Comparison of ENCODE assay signal across 9 cellular contexts in genomic region chr4:187606581-187606980, GRCh38.
DNase-seq lines count a peak whose midpoint lies in the region; ATAC-seq and TF ChIP-seq lines count a peak whose summit lies in the region.
"Had no signal": no experiment of that assay in that cellular context is flagged by ENCODE, and none has a peak within 500 bp of the region (broad histone marks: within the 10 kb centered on the region; RNA-seq: fewer than 3 reads in every experiment).

No MANE protein-coding gene starts in this region.

- H3K4me3 ChIP-seq in Loucy (ENCODE audit: low read length, poor library complexity, severe bottlenecking) (no peak overlapping the region), adipocyte (ENCODE audit: low read length) (no peak overlapping the region), tibial nerve (no peak overlapping the region)

- H3F3A ChIP-seq in Loucy (ENCODE audit: low read depth) = no peaks in the 10 kb centered on the region

- no peaks in the 10 kb centered on the region for H3K79me2 ChIP-seq in Loucy (ENCODE audit: insufficient read depth, low read length)

- H3K9me3 ChIP-seq in Loucy (ENCODE audit: insufficient read depth, low read depth, low read length) = no peaks in the 10 kb centered on the region
- no peaks in the 10 kb centered on the region for H3K9me3 ChIP-seq in adipocyte (ENCODE audit: control insufficient read depth, low read length)
- H3K9me3 ChIP-seq in tibial nerve = no peaks in the 10 kb centered on the region

- H3K36me3 ChIP-seq in Loucy (ENCODE audit: insufficient read depth, low read length) (no peaks in the 10 kb centered on the region), adipocyte (ENCODE audit: control insufficient read depth, insufficient read depth, low read length, severe bottlenecking) (no peaks in the 10 kb centered on the region), tibial nerve (no peaks in the 10 kb centered on the region)

- no TSS peak for BruUV-seq in Calu3 (replicated peaks; lab: Mats Ljungman, UMichigan)

- H3K36me3 Mint-ChIP-seq in Calu3 (ENCODE audit: insufficient read depth, unreplicated experiment) = no peaks in the 10 kb centered on the region
- no peaks in the 10 kb centered on the region for H3K36me3 Mint-ChIP-seq in effector memory CD8-positive, alpha-beta T cell (ENCODE audit: insufficient read depth)

- TF ChIP-seq CTCF in Calu3 (IDR thresholded peaks at IDR 0.05; ENCODE audit: unreplicated experiment) (peak; percentile 76), Loucy (conservative IDR thresholded peaks at IDR 0.05; ENCODE audit: low read length) (peak; percentile 96), tibial nerve (IDR thresholded peaks at IDR 0.05) (peak; percentile 56 to 78 (median 69))

- no peak overlapping the region for H3K4me2 ChIP-seq in Loucy (ENCODE audit: low read depth, low read length, poor library complexity, severe bottlenecking)

- DNase-seq in Calu3 = peak; percentile 36
- peak; percentile 85 for DNase-seq in adipocyte (ENCODE audit: low read depth)
- peak; percentile 46 for DNase-seq in iPS DF 4.7 (ENCODE audit: extremely low read depth, low spot score)
- DNase-seq in tibial nerve (ENCODE audit: low spot score in 2 of 2) = peak in 1 of 2 donors; percentile 25
- no peak for DNase-seq in effector memory CD8-positive, alpha-beta T cell
- DNase-seq: activated B cell treated with CpG ODN at 0.5 μM for 24 hours had no signal

- H3K9ac ChIP-seq in Loucy (ENCODE audit: low read depth, low read length, poor library complexity, severe bottlenecking) (no peak overlapping the region), adipocyte (ENCODE audit: low read length) (no peak overlapping the region)

- TF ChIP-seq EP300 in tibial nerve (IDR thresholded peaks at IDR 0.05) = no peak

- no peak overlapping the region for H3K27ac ChIP-seq in tibial nerve

- intact Hi-C loops in Calu3 (cut with micrococcal nuclease; ENCODE audit: unreplicated experiment) = loop anchor here (5.0 to 10.0 kb wide), 2 partner anchors 662 to 1596 kb away; no protein-coding TSS in a partner anchor

- H4K20me1 ChIP-seq in Loucy (ENCODE audit: insufficient read depth, low read length, poor library complexity, severe bottlenecking) = no peaks in the 10 kb centered on the region

- H3K27me3 Mint-ChIP-seq in Calu3 (ENCODE audit: unreplicated experiment) = no peaks in the 10 kb centered on the region
- H3K27me3 Mint-ChIP-seq in effector memory CD8-positive, alpha-beta T cell = no peaks in the 10 kb centered on the region
- H3K27me3 Mint-ChIP-seq: activated B cell treated with CpG ODN at 0.5 μM for 24 hours had no signal

- peaks cover 7% of the 10 kb centered on the region for H3K4me1 Mint-ChIP-seq in Calu3 (ENCODE audit: low read depth, unreplicated experiment)
- H3K4me1 Mint-ChIP-seq in effector memory CD8-positive, alpha-beta T cell (ENCODE audit: low read depth in 2 of 2) = no peaks in the 10 kb centered on the region
- H3K4me1 Mint-ChIP-seq: activated B cell treated with CpG ODN at 0.5 μM for 24 hours had no signal

- 17 to 22% methylated on average over 1 of the region's 1 CpG for WGBS in tibial nerve, 2 donors

- no peaks in the 10 kb centered on the region for H3K9me3 Mint-ChIP-seq in Calu3 (ENCODE audit: low read depth, unreplicated experiment)
- H3K9me3 Mint-ChIP-seq in effector memory CD8-positive, alpha-beta T cell = peaks cover 7 to 8% of the 10 kb centered on the region in 2 donors
- H3K9me3 Mint-ChIP-seq: activated B cell treated with CpG ODN at 0.5 μM for 24 hours had no signal

- H3K4me1 ChIP-seq in Loucy (ENCODE audit: insufficient read depth, low read length, poor library complexity, severe bottlenecking) = no peaks in the 10 kb centered on the region
- peaks cover 31% of the 10 kb centered on the region for H3K4me1 ChIP-seq in adipocyte (ENCODE audit: control insufficient read depth, insufficient read depth, low read length)
- peaks cover 0 to 22% (median 0%) of the 10 kb centered on the region in 4 donors for H3K4me1 ChIP-seq in tibial nerve

- H3K9me2 ChIP-seq in Loucy (replicated peaks; ENCODE audit: low read depth, low read length) = no peaks in the 10 kb centered on the region

- no peak for TF ChIP-seq POLR2A in tibial nerve (IDR thresholded peaks at IDR 0.05)

- H2AFZ ChIP-seq in Loucy (ENCODE audit: low read length) = no peak overlapping the region

- CTCF ChIA-PET in Calu3 (lab: Charles Lee) = interaction anchor here (0.6 to 0.8 kb wide), 2 partner anchors 60 to 93 kb away, joined by 3 read pairs; no protein-coding TSS in a partner anchor

- no peaks in the 10 kb centered on the region for H3K27me3 ChIP-seq in Loucy (ENCODE audit: insufficient read depth, low read length, poor library complexity, severe bottlenecking)
- no peaks in the 10 kb centered on the region for H3K27me3 ChIP-seq in adipocyte (replicated peaks; ENCODE audit: control insufficient read depth, insufficient read depth, low read length)
- H3K27me3 ChIP-seq in tibial nerve = no peaks in the 10 kb centered on the region

- no peak overlapping the region for H3K27ac Mint-ChIP-seq in Calu3 (ENCODE audit: unreplicated experiment)
- no peak overlapping the region for H3K27ac Mint-ChIP-seq in effector memory CD8-positive, alpha-beta T cell
- H3K27ac Mint-ChIP-seq: activated B cell treated with CpG ODN at 0.5 μM for 24 hours had no signal

- peak; percentile 67 for ATAC-seq in GM18867 (IDR thresholded peaks at IDR 0.05; ENCODE audit: unreplicated experiment)
- no peak for ATAC-seq in effector memory CD8-positive, alpha-beta T cell (replicated peaks)
- no peak for ATAC-seq in HG02840 (IDR thresholded peaks at IDR 0.05; ENCODE audit: low FRiP score, unreplicated experiment)

- H3K4me3 Mint-ChIP-seq in Calu3 (ENCODE audit: low read depth, unreplicated experiment) = no peak overlapping the region
- no peak overlapping the region for H3K4me3 Mint-ChIP-seq in effector memory CD8-positive, alpha-beta T cell
- H3K4me3 Mint-ChIP-seq: activated B cell treated with CpG ODN at 0.5 μM for 24 hours had no signal

Comparison
In these comparisons a context has a peak if more than half of its experiments do, and no peak if none do; other contexts are left out.
1. DNase-seq: peak in Calu3 (single experiment), adipocyte (single experiment) and iPS DF 4.7 (single experiment); none in effector memory CD8-positive, alpha-beta T cell (0 of 3).
2. Peak in every context shown above with its lines, with median percentiles within 50 percentile points of each other: CTCF ChIP-seq.